ENCODE assay signal across 16 cellular contexts in genomic region chr10:4766449-4766848, GRCh38. TPM values are rescaled to one million over a fixed set of nuclear protein-coding genes. Genes with fewer than 3 reads are reported as not detected.
DNase-seq lines count a peak whose midpoint lies in the region; ATAC-seq, FAIRE-seq and TF ChIP-seq lines count a peak whose summit lies in the region.
"Had no signal": no experiment of that assay in that cellular context is flagged by ENCODE, and none has a peak within 500 bp of the region (broad histone marks: within the 10 kb centered on the region; RNA-seq: fewer than 3 reads in every experiment).

No MANE protein-coding gene starts in this region.

- intact Hi-C loops in pancreas (cut with DNase I), result loop anchor here in 2 of 3 donors (10.0 kb wide), 2 partner anchors 1552 to 1562 kb away; no protein-coding TSS in a partner anchor

- in situ Hi-C loops in Caki2 (cut with HindIII; ENCODE audit: low pct_unique_long_range_greater_than_20kb, low sequenced_read_pairs) (loop anchor here (5.0 kb wide), 1 partner anchor 89 kb away; no protein-coding TSS in a partner anchor), KBM-7 (cut with MboI; ENCODE audit: low pct_unique_long_range_greater_than_20kb, low sequenced_read_pairs) (loop anchor here (25.0 kb wide), 1 partner anchor 1529 kb away; no protein-coding TSS in a partner anchor)

- no peak for ATAC-seq in pancreas
- no peak for ATAC-seq in HG03039 (IDR thresholded peaks at IDR 0.05; ENCODE audit: unreplicated experiment)
- ATAC-seq: GM23338 had no signal

- H3K27ac Mint-ChIP-seq in neural crest cell (ENCODE audit: unreplicated experiment), result peak overlapping the region; percentile 57
- H3K27ac Mint-ChIP-seq: activated naive CD8-positive, alpha-beta T cell treated with anti-CD3 and anti-CD28 coated beads, Interleukin-2, amount 10 ng/mL, durations not matched to agents 7 days and 5 days; GM23338; IgD-negative memory B cell had no signal

- peak overlapping the region; percentile 81 for H3K27ac ChIP-seq in fibroblast of lung (ENCODE audit: insufficient read depth, low read length)
- no peak overlapping the region for H3K27ac ChIP-seq in pancreas
- H3K27ac ChIP-seq: spleen, stomach had no signal

- FAIRE-seq in RCC 7860 (lab: Jason Lieb, UNC) (peak; percentile 22), pancreas (lab: Jason Lieb, UNC) (no peak)

- H3K9me3 Mint-ChIP-seq in neural crest cell, result no peaks in the 10 kb centered on the region
- H3K9me3 Mint-ChIP-seq: activated naive CD8-positive, alpha-beta T cell treated with anti-CD3 and anti-CD28 coated beads, Interleukin-2, amount 10 ng/mL, durations not matched to agents 7 days and 5 days; GM23338; IgD-negative memory B cell had no signal

- peak overlapping the region; percentile 18 for H3K9ac ChIP-seq in fibroblast of lung (ENCODE audit: insufficient read depth, low read length)

- no peak overlapping the region for H2AFZ ChIP-seq in fibroblast of lung (ENCODE audit: low read length)
- H2AFZ ChIP-seq: GM23338 had no signal

- no peaks in the 10 kb centered on the region for H3K36me3 Mint-ChIP-seq in neural crest cell (ENCODE audit: low read depth)
- H3K36me3 Mint-ChIP-seq: activated naive CD8-positive, alpha-beta T cell treated with anti-CD3 and anti-CD28 coated beads, Interleukin-2, amount 10 ng/mL, durations not matched to agents 7 days and 5 days; IgD-negative memory B cell had no signal

- no peaks in the 10 kb centered on the region for H4K20me1 ChIP-seq in fibroblast of lung (ENCODE audit: control insufficient read depth, extremely low read depth, insufficient read depth, low read length)

- H3K27me3 Mint-ChIP-seq in neural crest cell (ENCODE audit: low read depth), result no peaks in the 10 kb centered on the region

- no peak overlapping the region for H3K4me2 ChIP-seq in fibroblast of lung (ENCODE audit: extremely low read depth, insufficient read depth, low read length)
- H3K4me2 ChIP-seq: GM23338 had no signal

- no peak overlapping the region for H3K4me3 Mint-ChIP-seq in neural crest cell
- H3K4me3 Mint-ChIP-seq: activated naive CD8-positive, alpha-beta T cell treated with anti-CD3 and anti-CD28 coated beads, Interleukin-2, amount 10 ng/mL, durations not matched to agents 7 days and 5 days; GM23338; IgD-negative memory B cell had no signal

- H3K4me3 ChIP-seq in fibroblast of lung (replicated peaks in 1 of 4; ENCODE audit: control extremely low read depth in 1 of 4, insufficient read depth in 1 of 4, low read depth in 3 of 4, low read length in 4 of 4) (no peak overlapping the region), pancreas (no peak overlapping the region)
- H3K4me3 ChIP-seq: GM23338, spleen, stomach had no signal

- WGBS in pancreas, 2 donors, result 49 to 52% methylated on average over 3 of the region's 3 CpGs

- H3K4me1 Mint-ChIP-seq in neural crest cell, result peaks cover 42% of the 10 kb centered on the region
- H3K4me1 Mint-ChIP-seq: activated naive CD8-positive, alpha-beta T cell treated with anti-CD3 and anti-CD28 coated beads, Interleukin-2, amount 10 ng/mL, durations not matched to agents 7 days and 5 days; IgD-negative memory B cell had no signal

- DNase-seq in Caki2 (ENCODE audit: low read depth), result peak; percentile 34
- peak; percentile 38 for DNase-seq in RCC 7860 (ENCODE audit: low spot score)
- DNase-seq in fibroblast of lung (ENCODE audit: low read depth in 2 of 2), result peak; percentile 28 to 50
- DNase-seq in neural crest cell (ENCODE audit: low read depth, low spot score), result no peak
- DNase-seq in SW480 (ENCODE audit: low spot score), result no peak
- no peak for DNase-seq in pancreas
- no peak for DNase-seq in KBM-7
- DNase-seq: activated naive CD8-positive, alpha-beta T cell treated with anti-CD3 and anti-CD28 coated beads, Interleukin-2, amount 10 ng/mL, durations not matched to agents 7 days and 5 days; NCI-H1417 treated with DMSO at 0.1 percent for 48 hours; NCI-H345; occipital lobe; spleen; stomach had no signal

- H3K36me3 ChIP-seq in fibroblast of lung (ENCODE audit: control insufficient read depth, insufficient read depth, low read length) (peaks cover 1% of the 10 kb centered on the region), pancreas (no peaks in the 10 kb centered on the region)
- H3K36me3 ChIP-seq: spleen, stomach had no signal

- H3K27me3 ChIP-seq in fibroblast of lung (ENCODE audit: control insufficient read depth, insufficient read depth, low read length), result no peaks in the 10 kb centered on the region
- H3K27me3 ChIP-seq in pancreas, result no peaks in the 10 kb centered on the region
- H3K27me3 ChIP-seq: spleen, stomach had no signal

- H3K9me3 ChIP-seq in fibroblast of lung (ENCODE audit: control insufficient read depth, insufficient read depth, low read depth, low read length), result no peaks in the 10 kb centered on the region
- H3K9me3 ChIP-seq in pancreas, result no peaks in the 10 kb centered on the region
- H3K9me3 ChIP-seq: spleen, stomach had no signal

- H3K79me2 ChIP-seq in fibroblast of lung (ENCODE audit: control insufficient read depth, insufficient read depth, low read length), result peaks cover 15% of the 10 kb centered on the region

- TF ChIP-seq CTCF in fibroblast of lung (conservative IDR thresholded peaks at IDR 0.05 in 1 of 2, IDR thresholded peaks at IDR 0.05 in 1 of 2; ENCODE audit: low read depth in 1 of 2, low read length in 2 of 2) (no peak), neural crest cell (conservative IDR thresholded peaks at IDR 0.05) (no peak), pancreas (IDR thresholded peaks at IDR 0.05) (no peak)

- H3K4me1 ChIP-seq in fibroblast of lung (ENCODE audit: control insufficient read depth, extremely low read depth, insufficient read depth, low read length) (peaks cover 26% of the 10 kb centered on the region), pancreas (peaks cover 0 to 5% (median 4%) of the 10 kb centered on the region in 3 donors)

RNA-seq across cellular contexts. Expression of gene AKR1E2, which starts 59.6 kb away (rescaled TPM):
- total RNA-seq in Caki2 (2014; rRNA removed; shearing (Covaris generic); ENCODE audit: low replicate concordance), result 74.3 and 112 TPM in 2 replicates
- 5.6 and 11.7 TPM in 2 replicates for total RNA-seq in fibroblast of lung
- polyA plus RNA-seq in fibroblast of lung, result 2.2 and 2.3 TPM in 2 replicates
- polyA plus RNA-seq in fibroblast of lung (2012), result 1.5 and 2.3 TPM in 2 replicates
- 20.2 TPM in 1 of 2 replicates, not detected in the other for polyA minus RNA-seq in fibroblast of lung (ENCODE audit: low replicate concordance)
- total RNA-seq in neural crest cell, result 3.9 and 5.1 TPM in 2 replicates
- total RNA-seq in pancreas, result 10 to 100 TPM in 1 of 6 donors, 1 to 10 TPM in 5; 1.5 to 10.2 (median 2.7) TPM
- 1 to 10 TPM in 1 of 2 donors, under 1 TPM in 1; 0.85 to 1.1 TPM for polyA plus RNA-seq in pancreas
- polyA plus RNA-seq: IgD-negative memory B cell had no signal

Comparison
In these comparisons a context has a peak if more than half of its experiments do, and no peak if none do; other contexts are left out.
1. DNase-seq: peak in Caki2 (single experiment), RCC 7860 (single experiment) and fibroblast of lung (2 of 2); none in neural crest cell (single experiment), SW480 (single experiment), pancreas (0 of 6) and KBM-7 (single experiment).